17 cellular contexts compared by ENCODE assay signal in the genomic region with DNA sequence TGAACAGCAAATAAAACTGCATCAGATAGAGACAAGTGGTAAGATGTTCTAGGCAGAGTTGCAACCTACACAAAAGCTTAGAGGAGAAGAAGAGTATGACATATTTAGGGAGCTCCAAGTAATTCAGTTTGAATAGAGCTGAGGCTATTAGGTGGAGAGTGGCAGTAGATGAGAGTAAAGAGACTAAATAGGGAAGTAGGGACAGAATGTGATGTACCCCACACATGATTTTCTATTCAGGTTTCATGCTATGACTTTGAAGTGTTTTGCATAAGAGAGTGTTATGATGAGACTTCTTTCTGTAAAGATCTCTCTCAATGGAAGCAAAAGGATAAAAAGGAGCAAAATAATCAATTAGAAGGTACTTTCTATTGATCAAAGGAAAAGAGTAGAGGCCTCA.
DNase-seq lines count a peak whose midpoint lies in the region; ATAC-seq lines count a peak whose summit lies in the region.
"Had no signal": no experiment of that assay in that cellular context is flagged by ENCODE, and none has a peak within 500 bp of the region (broad histone marks: within the 10 kb centered on the region; RNA-seq: fewer than 3 reads in every experiment).

No MANE protein-coding gene starts in this region.

- ATAC-seq in GM18868 (IDR thresholded peaks at IDR 0.05; ENCODE audit: unreplicated experiment), result peak; percentile 96
- peak; percentile 90 for ATAC-seq in GM21423 (IDR thresholded peaks at IDR 0.05; ENCODE audit: unreplicated experiment)
- ATAC-seq in HG02885 (IDR thresholded peaks at IDR 0.05; ENCODE audit: poor library complexity, unreplicated experiment), result peak; percentile 84
- ATAC-seq in HG03521 (IDR thresholded peaks at IDR 0.05; ENCODE audit: unreplicated experiment), result peak; percentile 73
- no peak for ATAC-seq in HG03139 (IDR thresholded peaks at IDR 0.05; ENCODE audit: unreplicated experiment)
- ATAC-seq: natural killer cell treated with Interleukin-12 subunit alpha and Interleukin-12 subunit beta and Interleukin-15 and Interleukin-18, amount 100 ng/mL, for 72 hours; psoas muscle had no signal

- DNase-seq in DMS53 treated with DMSO at 0.1 percent for 48 hours (lab: John Stamatoyannopoulos, UW; ENCODE audit: unreplicated experiment) (no peak), NCI-H774 (lab: John Stamatoyannopoulos, UW) (no peak), ecto neural progenitor cell (ENCODE audit: low spot score) (no peak)
- DNase-seq: anterior cingulate cortex, Calu3, mammary epithelial cell, NCI-H1105, NCI-H345, OCI-M1, psoas muscle, testis had no signal
